Comparison of ENCODE assay signal across 1 cellular context in genomic region chr13:112849500-112849899, GRCh38.
TF ChIP-seq lines count a peak whose summit lies in the region.

No MANE protein-coding gene starts in this region.

TF ChIP-seq in HEK293, 187 proteins besides CTCF, POLR2A, EP300 and RAD21 (continued from another document and continues in another):
- no peak for TF ChIP-seq TSHZ1 (tag by site-specific recombination; IDR thresholded peaks at IDR 0.05; ENCODE audit: borderline replicate concordance)
- TF ChIP-seq GLIS1 (tag by site-specific recombination; IDR thresholded peaks at IDR 0.05): peak; percentile 72
- peak; percentile 86 for TF ChIP-seq ZNF561 (tag by site-specific recombination; IDR thresholded peaks at IDR 0.05; ENCODE audit: borderline replicate concordance)
- TF ChIP-seq ZNF596 (tag by site-specific recombination; IDR thresholded peaks at IDR 0.05): peak; percentile 25; the same call in 1 of the 2 replicates
- 0 out of 2 replicates have a peak, but pooled peaks have one; percentile 16 for TF ChIP-seq PRDM1 (tag by site-specific recombination; IDR thresholded peaks at IDR 0.05)
- TF ChIP-seq KLF1 (tag by site-specific recombination; IDR thresholded peaks at IDR 0.05): no peak
- peak; percentile 78; the same call in 1 of the 2 replicates for TF ChIP-seq ZSCAN23 (tag by site-specific recombination; IDR thresholded peaks at IDR 0.05)
- TF ChIP-seq ATF2 (tag by site-specific recombination; IDR thresholded peaks at IDR 0.05; ENCODE audit: low read depth): no peak
- no peak for TF ChIP-seq ZNF626 (tag by site-specific recombination; IDR thresholded peaks at IDR 0.05)
- no peak for TF ChIP-seq KLF8 (tag by site-specific recombination; IDR thresholded peaks at IDR 0.05)
- TF ChIP-seq ZNF677 (tag by site-specific recombination; IDR thresholded peaks at IDR 0.05): peak; percentile 73
- TF ChIP-seq ZNF140 (tag by site-specific recombination; IDR thresholded peaks at IDR 0.05): no peak
- no peak for TF ChIP-seq AEBP2 (tag by site-specific recombination; IDR thresholded peaks at IDR 0.05; ENCODE audit: borderline replicate concordance)
- peak; percentile 45; the same call in 1 of the 2 replicates for TF ChIP-seq ZNF121 (tag by site-specific recombination; IDR thresholded peaks at IDR 0.05)
- peak; percentile 98 for TF ChIP-seq ZNF571 (tag by site-specific recombination; IDR thresholded peaks at IDR 0.05)
- TF ChIP-seq ZNF10 (tag by site-specific recombination; IDR thresholded peaks at IDR 0.05): no peak
- TF ChIP-seq KLF17 (tag by site-specific recombination; IDR thresholded peaks at IDR 0.05): no peak
- peak; percentile 99 for TF ChIP-seq PRDM6 (tag by site-specific recombination; IDR thresholded peaks at IDR 0.05)
- peak; percentile 49 for TF ChIP-seq PRDM4 (tag by site-specific recombination; IDR thresholded peaks at IDR 0.05)
- peak; percentile 92 for TF ChIP-seq ZNF132 (tag by site-specific recombination; IDR thresholded peaks at IDR 0.05; ENCODE audit: borderline replicate concordance)
- TF ChIP-seq ZNF184 (tag by site-specific recombination; IDR thresholded peaks at IDR 0.05): peak; percentile 95
- TF ChIP-seq ZNF274 (IDR thresholded peaks at IDR 0.05; ENCODE audit: low read length): no peak
- no peak for TF ChIP-seq ZNF274 (tag by site-specific recombination; IDR thresholded peaks at IDR 0.05; ENCODE audit: borderline replicate concordance)
- peak; percentile 92; the same call in 1 of the 2 replicates for TF ChIP-seq ZNF473 (tag by site-specific recombination; IDR thresholded peaks at IDR 0.05)
- peak; percentile 51 for TF ChIP-seq ZNF692 (tag by site-specific recombination; IDR thresholded peaks at IDR 0.05)
- peak; percentile 78 for TF ChIP-seq IKZF3 (tag by site-specific recombination; IDR thresholded peaks at IDR 0.05)
- TF ChIP-seq GLIS2 (tag by site-specific recombination; IDR thresholded peaks at IDR 0.05): peak; percentile 34; the same call in 1 of the 2 replicates
- TF ChIP-seq ZNF529 (tag by site-specific recombination; IDR thresholded peaks at IDR 0.05; ENCODE audit: insufficient replicate concordance): peak; percentile 80
- TF ChIP-seq ZNF514 (tag by site-specific recombination; IDR thresholded peaks at IDR 0.05): no peak
- peak; percentile 73 for TF ChIP-seq ZNF423 (tag by site-specific recombination; IDR thresholded peaks at IDR 0.05)
- peak; percentile 77 for TF ChIP-seq ZIC2 (tag by site-specific recombination; IDR thresholded peaks at IDR 0.05)
- TF ChIP-seq ZBTB10 (tag by site-specific recombination; IDR thresholded peaks at IDR 0.05): no peak
- no peak for TF ChIP-seq ZNF138 (tag by site-specific recombination; IDR thresholded peaks at IDR 0.05; ENCODE audit: borderline replicate concordance)
- TF ChIP-seq ZNF660 (tag by site-specific recombination; IDR thresholded peaks at IDR 0.05): peak; percentile 99
- TF ChIP-seq ZNF18 (tag by site-specific recombination; IDR thresholded peaks at IDR 0.05): peak; percentile 50; the same call in 1 of the 2 replicates
- peak; percentile 86; the same call in 1 of the 2 replicates for TF ChIP-seq ZNF214 (tag by site-specific recombination; IDR thresholded peaks at IDR 0.05; ENCODE audit: borderline replicate concordance)
- peak; percentile 31; the same call in 1 of the 2 replicates for TF ChIP-seq INSM2 (tag by site-specific recombination; IDR thresholded peaks at IDR 0.05)
- peak; percentile 85 for TF ChIP-seq ZNF37A (tag by site-specific recombination; IDR thresholded peaks at IDR 0.05)
- TF ChIP-seq SCRT2 (tag by site-specific recombination; IDR thresholded peaks at IDR 0.05): peak; percentile 99
- TF ChIP-seq SCRT1 (tag by site-specific recombination; IDR thresholded peaks at IDR 0.05; ENCODE audit: borderline replicate concordance): peak; percentile 95
- peak; percentile 89 for TF ChIP-seq KLF10 (tag by site-specific recombination; IDR thresholded peaks at IDR 0.05)
- peak; percentile 45; the same call in 1 of the 2 replicates for TF ChIP-seq BCL11B (tag by site-specific recombination; IDR thresholded peaks at IDR 0.05; ENCODE audit: low read depth)
